In genomic region chr15:64045106-64045435, GRCh38 we compare ENCODE assay signal across 10 cellular contexts. TPM values are rescaled to one million over a fixed set of nuclear protein-coding genes. Genes with fewer than 3 reads are reported as not detected.
DNase-seq lines count a peak whose midpoint lies in the region; ATAC-seq and TF ChIP-seq lines count a peak whose summit lies in the region.
"Had no signal": no experiment of that assay in that cellular context is flagged by ENCODE, and none has a peak within 500 bp of the region (broad histone marks: within the 10 kb centered on the region; RNA-seq: fewer than 3 reads in every experiment).

No MANE protein-coding gene starts in this region.

- peak overlapping the region; percentile 78 for H3K4me3 Mint-ChIP-seq in CD8-positive, alpha-beta T cell

- CTCF ChIA-PET in CD8-positive, alpha-beta T cell (lab: Charles Lee) = interaction anchor here (0.7 to 4.4 kb wide), 15 partner anchors 10 to 301 kb away, joined by 3 to 85 read pairs (median 4); no protein-coding TSS in a partner anchor

- peaks cover 2% of the 10 kb centered on the region for H3K27me3 Mint-ChIP-seq in CD8-positive, alpha-beta T cell (ENCODE audit: low read depth)

- peak overlapping the region; percentile 64 for H3K4me2 ChIP-seq in Karpas-422 (ENCODE audit: low read depth, low read length, poor library complexity, severe bottlenecking)

- no peaks in the 10 kb centered on the region for H3K9me2 ChIP-seq in Karpas-422 (replicated peaks; ENCODE audit: insufficient read depth, low read length)

- no peak overlapping the region for H3K27ac ChIP-seq in CD8-positive, alpha-beta T cell (ENCODE audit: low read depth, low read length)
- H3K27ac ChIP-seq in Karpas-422 (ENCODE audit: low read length) = peak overlapping the region; percentile 85

- no peak overlapping the region for H3K4me3 ChIP-seq in CD8-positive, alpha-beta T cell (ENCODE audit: low read depth, low read length)
- peak overlapping the region; percentile 70 for H3K4me3 ChIP-seq in Karpas-422 (ENCODE audit: low read length)

- H3K9me3 ChIP-seq in CD8-positive, alpha-beta T cell (ENCODE audit: low read length) = no peaks in the 10 kb centered on the region
- H3K9me3 ChIP-seq in Karpas-422 (ENCODE audit: low read length) = no peaks in the 10 kb centered on the region

- no peaks in the 10 kb centered on the region for H3K36me3 ChIP-seq in CD8-positive, alpha-beta T cell (ENCODE audit: insufficient read depth, low read length)
- H3K36me3 ChIP-seq in Karpas-422 (ENCODE audit: insufficient read depth, low read length) = 0 out of 2 replicates have a peak, but pooled peaks cover 5% of the 10 kb centered on the region

- intact Hi-C loops in CD8-positive, alpha-beta T cell (cut with DNase I, micrococcal nuclease) = loop anchor here in 1 of 2 experiments (5.0 kb wide), 1 partner anchor 213 kb away; the partner anchor contains the start of gene HERC1
- intact Hi-C loops in Right ventricle myocardium superior (cut with DNase I) = loop anchor here (10.0 kb wide), 3 partner anchors 60 to 130 kb away; no protein-coding TSS in a partner anchor
- intact Hi-C loops in sciatic nerve (cut with DNase I) = no loop called here

- H3K27ac Mint-ChIP-seq in CD8-positive, alpha-beta T cell = no peak overlapping the region

- TF ChIP-seq CTCF in CD8-positive, alpha-beta T cell (IDR thresholded peaks at IDR 0.05) = no peak

- peaks cover 6% of the 10 kb centered on the region for H3K4me1 ChIP-seq in CD8-positive, alpha-beta T cell (ENCODE audit: insufficient read depth, low read length)
- H3K4me1 ChIP-seq in Karpas-422 (ENCODE audit: low read length) = peaks cover 65% of the 10 kb centered on the region

- no peaks in the 10 kb centered on the region for H3K36me3 Mint-ChIP-seq in CD8-positive, alpha-beta T cell

- H2AFZ ChIP-seq in Karpas-422 (ENCODE audit: low read length) = no peak overlapping the region

- ATAC-seq in CD8-positive, alpha-beta T cell = no peak
- peak; percentile 2 for ATAC-seq in Right ventricle myocardium superior (ENCODE audit: poor library complexity)
- peak; percentile 6 for ATAC-seq in sciatic nerve
- no peak for ATAC-seq in GM21529 (IDR thresholded peaks at IDR 0.05; ENCODE audit: unreplicated experiment)
- no peak for ATAC-seq in HG02884 (IDR thresholded peaks at IDR 0.05; ENCODE audit: unreplicated experiment)

- H3K27me3 ChIP-seq in CD8-positive, alpha-beta T cell (ENCODE audit: insufficient read depth, low read length) = peaks cover 1% of the 10 kb centered on the region
- no peaks in the 10 kb centered on the region for H3K27me3 ChIP-seq in Karpas-422 (ENCODE audit: low read length)

- DNase-seq in CD8-positive, alpha-beta T cell = no peak
- DNase-seq in Karpas-422 = peak; percentile 67
- no peak for DNase-seq in Right ventricle myocardium superior
- DNase-seq in sciatic nerve (ENCODE audit: low spot score) = no peak
- DNase-seq in RPMI8226 = no peak
- no peak for DNase-seq in LoVo (ENCODE audit: low spot score)
- DNase-seq: cortex of kidney, NCI-H2081 treated with DMSO at 0.1 percent for 48 hours had no signal

- H3K9ac ChIP-seq in Karpas-422 (ENCODE audit: low read length) = peak overlapping the region; percentile 74

- H3K4me1 Mint-ChIP-seq in CD8-positive, alpha-beta T cell (ENCODE audit: low read depth) = peaks cover 8% of the 10 kb centered on the region

- no peaks in the 10 kb centered on the region for H3K9me3 Mint-ChIP-seq in CD8-positive, alpha-beta T cell

- H4K20me1 ChIP-seq in Karpas-422 (ENCODE audit: insufficient read depth, low read depth, low read length) = no peaks in the 10 kb centered on the region

- POLR2A ChIA-PET in CD8-positive, alpha-beta T cell (lab: Charles Lee) = interaction anchor here (3.0 kb wide), 1 partner anchor 34 kb away, joined by 9 read pairs; no protein-coding TSS in a partner anchor

- peaks cover 52% of the 10 kb centered on the region for H3K79me2 ChIP-seq in Karpas-422 (ENCODE audit: low read length)

RNA-seq across cellular contexts. Expression of gene DAPK2, which starts 1.2 kb away (rescaled TPM):
- total RNA-seq in CD8-positive, alpha-beta T cell = 1 to 10 TPM; 3.3 to 5.2 TPM
- 40.4 and 56.4 TPM in 2 replicates for total RNA-seq in Karpas-422 (2014; rRNA removed; shearing (Covaris generic); ENCODE audit: low replicate concordance)
- 48.2 TPM for total RNA-seq in Right ventricle myocardium superior
- total RNA-seq in sciatic nerve = 36.9 TPM

RNA-seq across cellular contexts. Expression of gene CIAO2A, which starts 48.6 kb away (rescaled TPM):
- total RNA-seq in CD8-positive, alpha-beta T cell = 10 to 100 TPM; 12.4 to 12.7 TPM
- 106 and 129 TPM in 2 replicates for total RNA-seq in Karpas-422 (2014; rRNA removed; shearing (Covaris generic); ENCODE audit: low replicate concordance)
- 57.9 TPM for total RNA-seq in Right ventricle myocardium superior
- total RNA-seq in sciatic nerve = 26.3 TPM

RNA-seq across cellular contexts. Expression of gene SNX1, which starts 50.7 kb away (rescaled TPM):
- 10 to 100 TPM; 61.0 to 65.8 TPM for total RNA-seq in CD8-positive, alpha-beta T cell
- 52.0 and 55.5 TPM in 2 replicates for total RNA-seq in Karpas-422 (2014; rRNA removed; shearing (Covaris generic); ENCODE audit: low replicate concordance)
- total RNA-seq in Right ventricle myocardium superior (86.3 TPM), sciatic nerve (178 TPM)

Comparison
In these comparisons a context has a peak if more than half of its experiments do, and no peak if none do; other contexts are left out.
1. ATAC-seq: peak in Right ventricle myocardium superior (single experiment) and sciatic nerve (single experiment); none in CD8-positive, alpha-beta T cell (single experiment), GM21529 (single experiment) and HG02884 (single experiment).